ENCODE assay signal across 17 cellular contexts in genomic region chr3:184574552-184575430, GRCh38. TPM values are rescaled to one million over a fixed set of nuclear protein-coding genes. Genes with fewer than 3 reads are reported as not detected.
DNase-seq lines count a peak whose midpoint lies in the region; ATAC-seq and TF ChIP-seq lines count a peak whose summit lies in the region.
"Had no signal": no experiment of that assay in that cellular context is flagged by ENCODE, and none has a peak within 500 bp of the region (broad histone marks: within the 10 kb centered on the region; RNA-seq: fewer than 3 reads in every experiment).

No MANE protein-coding gene starts in this region.

- no peak overlapping the region for H2AFZ ChIP-seq in mesenchymal stem cell (ENCODE audit: low read depth, low read length)

- H3K79me1 ChIP-seq in mesenchymal stem cell (replicated peaks; ENCODE audit: low read length, poor library complexity, severe bottlenecking), result no peaks in the 10 kb centered on the region

- H3K27me3 Mint-ChIP-seq in effector memory CD8-positive, alpha-beta T cell, result peaks cover 49 to 83% of the 10 kb centered on the region in 2 donors

- TF ChIP-seq CTCF in DOHH2 (IDR thresholded peaks at IDR 0.05; ENCODE audit: low read depth, low read length, poor library complexity, severe bottlenecking), result no peak

- peak overlapping the region; percentile 85 to 87 for H3K18ac ChIP-seq in mesenchymal stem cell (ENCODE audit: low read depth in 1 of 2, low read length in 2 of 2)

- H3K4ac ChIP-seq in mesenchymal stem cell (ENCODE audit: low read depth in 1 of 2, low read length in 2 of 2), result peak overlapping the region; percentile 62 to 69

- H3K9me2 ChIP-seq in DOHH2 (replicated peaks; ENCODE audit: control insufficient read depth, low read length), result no peaks in the 10 kb centered on the region

- H2BK12ac ChIP-seq in mesenchymal stem cell (ENCODE audit: low read length in 2 of 2), result peak overlapping the region; percentile 95 to 96

- no peaks in the 10 kb centered on the region for H3K9me3 Mint-ChIP-seq in effector memory CD8-positive, alpha-beta T cell
- H3K9me3 Mint-ChIP-seq: activated T-cell treated with anti-CD3 and anti-CD28 coated beads, Interleukin-2, amount 50 U/mL, for 72 hours had no signal

- 16% methylated on average over 13 of the region's 13 CpGs for WGBS in HUES64
- 19% methylated on average over 12 of the region's 13 CpGs for WGBS in mesenchymal stem cell

- H3K4me1 Mint-ChIP-seq in effector memory CD8-positive, alpha-beta T cell (ENCODE audit: low read depth in 2 of 2), result no peaks in the 10 kb centered on the region

- H3K23ac ChIP-seq in mesenchymal stem cell (ENCODE audit: low read length in 2 of 2), result no peak overlapping the region

- peak overlapping the region; percentile 45 for H2BK15ac ChIP-seq in mesenchymal stem cell (ENCODE audit: low read depth, poor library complexity, severe bottlenecking)

- H2AK5ac ChIP-seq in mesenchymal stem cell (ENCODE audit: low read length, severe bottlenecking), result no peak overlapping the region

- H3K27ac Mint-ChIP-seq in effector memory CD8-positive, alpha-beta T cell, result no peak overlapping the region
- H3K27ac Mint-ChIP-seq: activated T-cell treated with anti-CD3 and anti-CD28 coated beads, Interleukin-2, amount 50 U/mL, for 72 hours; IgD-negative memory B cell; T-helper 17 cell had no signal

- no peaks in the 10 kb centered on the region for H3K79me2 ChIP-seq in DOHH2 (ENCODE audit: control insufficient read depth, low read length)

- peaks cover under 1% of the 10 kb centered on the region; the same call in 1 of the 2 replicates for H3K27me3 ChIP-seq in DOHH2 (ENCODE audit: control insufficient read depth, low read length)
- H3K27me3 ChIP-seq in HUES64 (ENCODE audit: insufficient read depth, low read length), result peaks cover 49% of the 10 kb centered on the region
- H3K27me3 ChIP-seq in mesenchymal stem cell (ENCODE audit: control insufficient read depth in 1 of 2, insufficient read depth in 1 of 2, low read length in 2 of 2), result peaks cover 0 to 24% of the 10 kb centered on the region in 2 experiments

- peak overlapping the region; percentile 98 for H4K91ac ChIP-seq in mesenchymal stem cell (ENCODE audit: low read length)

- H4K20me1 ChIP-seq in DOHH2 (ENCODE audit: control insufficient read depth, insufficient read depth, low read depth, low read length), result no peaks in the 10 kb centered on the region

- H3K4me3 ChIP-seq in DOHH2 (ENCODE audit: low read length) (no peak overlapping the region), HUES64 (ENCODE audit: low read length) (peak overlapping the region; percentile 42), mesenchymal stem cell (ENCODE audit: insufficient read depth in 1 of 2, low read depth in 1 of 2, low read length in 2 of 2) (no peak overlapping the region)
- H3K4me3 ChIP-seq: skin epidermis had no signal

- H3K4me2 ChIP-seq in DOHH2 (ENCODE audit: low read length), result peak overlapping the region; percentile 44
- no peak overlapping the region for H3K4me2 ChIP-seq in mesenchymal stem cell (ENCODE audit: low read length, poor library complexity, severe bottlenecking)

- H3K4me3 Mint-ChIP-seq in effector memory CD8-positive, alpha-beta T cell, result no peak overlapping the region
- H3K4me3 Mint-ChIP-seq: activated T-cell treated with anti-CD3 and anti-CD28 coated beads, Interleukin-2, amount 50 U/mL, for 72 hours; IgD-negative memory B cell; T-helper 17 cell had no signal

- H4K8ac ChIP-seq in mesenchymal stem cell (ENCODE audit: low read length), result peak overlapping the region; percentile 83

- H3F3A ChIP-seq in DOHH2 (ENCODE audit: control insufficient read depth, insufficient read depth), result no peaks in the 10 kb centered on the region

- H3K14ac ChIP-seq in mesenchymal stem cell (ENCODE audit: low read length in 2 of 2), result peak overlapping the region in 1 of 2 experiments; percentile 72

- H3K36me3 ChIP-seq in DOHH2 (ENCODE audit: control insufficient read depth, low read length), result no peaks in the 10 kb centered on the region
- no peaks in the 10 kb centered on the region for H3K36me3 ChIP-seq in HUES64 (ENCODE audit: insufficient read depth, low read length)
- peaks cover 3 to 34% of the 10 kb centered on the region in 2 experiments for H3K36me3 ChIP-seq in mesenchymal stem cell (ENCODE audit: control insufficient read depth in 1 of 2, insufficient read depth in 2 of 2, low read depth in 1 of 2, low read length in 2 of 2)

- no peaks in the 10 kb centered on the region for H3K9me3 ChIP-seq in DOHH2 (ENCODE audit: control insufficient read depth, insufficient read depth, low read length)
- no peaks in the 10 kb centered on the region for H3K9me3 ChIP-seq in HUES64 (ENCODE audit: insufficient read depth, low read depth, low read length)
- no peaks in the 10 kb centered on the region for H3K9me3 ChIP-seq in mesenchymal stem cell (ENCODE audit: control insufficient read depth, low read length)

- no peak overlapping the region for H3K9ac ChIP-seq in HUES64 (ENCODE audit: low read depth, low read length)
- H3K9ac ChIP-seq in mesenchymal stem cell (ENCODE audit: low read length), result no peak overlapping the region

- ATAC-seq in GM19452 (IDR thresholded peaks at IDR 0.05; ENCODE audit: unreplicated experiment) (no peak), GM21367 (IDR thresholded peaks at IDR 0.05; ENCODE audit: unreplicated experiment) (no peak)
- no peak for ATAC-seq in effector memory CD8-positive, alpha-beta T cell (replicated peaks)
- ATAC-seq: activated T-cell treated with anti-CD3 and anti-CD28 coated beads, Interleukin-2, amount 50 U/mL, for 72 hours; left colon; T-helper 17 cell had no signal

- peak overlapping the region; percentile 82 for H2BK120ac ChIP-seq in mesenchymal stem cell (ENCODE audit: low read depth, low read length)

- DNase-seq in SK-N-DZ (ENCODE audit: low spot score) (peak; percentile 97), mesenchymal stem cell (peak; percentile 89)
- no peak for DNase-seq in stimulated activated CD4-positive, alpha-beta T cell treated with anti-CD3 and anti-CD28 coated beads, Interleukin-4, amount 100 ng/mL, for 1 hour
- no peak for DNase-seq in effector memory CD8-positive, alpha-beta T cell
- DNase-seq: activated CD4-positive, alpha-beta T cell treated with anti-CD3 and anti-CD28 coated beads for 48 hours; activated T-cell treated with anti-CD3 and anti-CD28 coated beads, Interleukin-2, amount 50 U/mL, for 72 hours; effector CD4-positive, alpha-beta T cell; left colon; NCI-H187 treated with DMSO at 0.1 percent for 48 hours; T-helper 17 cell had no signal

- H2BK5ac ChIP-seq in mesenchymal stem cell (ENCODE audit: low read depth, low read length, poor library complexity, severe bottlenecking), result no peak overlapping the region

- no peaks in the 10 kb centered on the region for H3K36me3 Mint-ChIP-seq in effector memory CD8-positive, alpha-beta T cell (ENCODE audit: insufficient read depth)
- H3K36me3 Mint-ChIP-seq: IgD-negative memory B cell had no signal

- peaks cover 28% of the 10 kb centered on the region for H3K4me1 ChIP-seq in DOHH2 (ENCODE audit: control insufficient read depth, low read length)
- peaks cover 28% of the 10 kb centered on the region for H3K4me1 ChIP-seq in HUES64 (ENCODE audit: insufficient read depth, low read length)
- H3K4me1 ChIP-seq in mesenchymal stem cell (ENCODE audit: control insufficient read depth, insufficient read depth, low read depth, low read length), result peaks cover 7% of the 10 kb centered on the region

- H3K27ac ChIP-seq in DOHH2 (ENCODE audit: low read depth, low read length), result no peak overlapping the region
- H3K27ac ChIP-seq in HUES64 (ENCODE audit: low read depth, low read length), result no peak overlapping the region
- no peak overlapping the region for H3K27ac ChIP-seq in mesenchymal stem cell (ENCODE audit: low read length, poor library complexity, severe bottlenecking)
- H3K27ac ChIP-seq: C4-2B had no signal

RNA-seq across cellular contexts. Expression of gene EPHB3, which starts 13.2 kb away (rescaled TPM):
- 6.9 TPM for polyA plus RNA-seq in HUES64 (2013, experiment 1 of 2)
- polyA plus RNA-seq in HUES64 (2013, experiment 2 of 2), result 7.9 TPM
- 12.5 and 12.6 TPM in 2 replicates for polyA plus RNA-seq in SK-N-DZ (2014; cell fraction: cytosol; rRNA removed)
- polyA plus RNA-seq in SK-N-DZ (2014; cell fraction: nucleus; rRNA removed), result 13.3 and 15.7 TPM in 2 replicates
- polyA plus RNA-seq in mesenchymal stem cell (2013, experiment 1 of 2), result 2.3 TPM
- polyA plus RNA-seq in mesenchymal stem cell (2013, experiment 2 of 2), result 2.2 TPM
- polyA plus RNA-seq: IgD-negative memory B cell had no signal

Comparison
In these comparisons a context has a peak if more than half of its experiments do, and no peak if none do; other contexts are left out.
1. DNase-seq: peak in SK-N-DZ (single experiment) and mesenchymal stem cell (single experiment); none in stimulated activated CD4-positive, alpha-beta T cell treated with anti-CD3 and anti-CD28 coated beads, Interleukin-4, amount 100 ng/mL, for 1 hour (single experiment) and effector memory CD8-positive, alpha-beta T cell (0 of 3).